In the genomic region with DNA sequence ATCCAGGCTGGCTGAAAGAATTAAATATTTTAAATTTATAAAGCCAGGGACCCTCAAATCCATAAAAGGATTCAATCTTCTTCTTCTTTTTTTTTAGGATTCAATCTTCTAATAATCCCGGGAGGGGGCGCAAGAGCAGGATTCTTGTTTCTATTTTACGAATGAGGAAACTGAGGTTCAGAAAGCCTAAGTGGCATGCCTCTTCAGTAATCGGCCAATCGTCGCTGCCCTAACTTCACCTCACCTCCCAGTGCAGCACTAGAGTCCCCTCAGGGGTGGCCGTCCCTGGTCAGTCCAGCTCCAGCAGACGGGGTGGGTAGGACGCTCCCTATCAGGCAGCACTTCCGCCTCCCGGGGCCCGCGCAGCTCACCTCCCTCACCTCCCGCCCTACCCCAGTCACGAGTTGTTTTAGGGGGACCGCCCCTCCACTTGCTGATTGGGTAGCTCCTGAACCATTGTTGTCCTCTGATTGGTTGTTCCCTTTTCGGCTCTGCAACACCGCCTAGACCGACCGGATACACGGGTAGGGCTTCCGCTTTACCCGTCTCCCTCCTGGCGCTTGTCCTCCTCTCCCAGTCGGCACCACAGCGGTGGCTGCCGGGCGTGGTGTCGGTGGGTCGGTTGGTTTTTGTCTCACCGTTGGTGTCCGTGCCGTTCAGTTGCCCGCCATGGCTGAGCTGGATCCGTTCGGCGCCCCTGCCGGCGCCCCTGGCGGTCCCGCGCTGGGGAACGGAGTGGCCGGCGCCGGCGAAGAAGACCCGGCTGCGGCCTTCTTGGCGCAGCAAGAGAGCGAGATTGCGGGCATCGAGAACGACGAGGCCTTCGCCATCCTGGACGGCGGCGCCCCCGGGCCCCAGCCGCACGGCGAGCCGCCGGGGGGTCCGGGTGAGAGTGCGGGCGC, we compare ENCODE assay signal across 8 cellular contexts.
DNase-seq lines count a peak whose midpoint lies in the region; ATAC-seq lines count a peak whose summit lies in the region.

A gene with protein sequence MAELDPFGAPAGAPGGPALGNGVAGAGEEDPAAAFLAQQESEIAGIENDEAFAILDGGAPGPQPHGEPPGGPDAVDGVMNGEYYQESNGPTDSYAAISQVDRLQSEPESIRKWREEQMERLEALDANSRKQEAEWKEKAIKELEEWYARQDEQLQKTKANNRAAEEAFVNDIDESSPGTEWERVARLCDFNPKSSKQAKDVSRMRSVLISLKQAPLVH (plus strand): TSS at position 534 of the 902 bp plus-strand sequence. CDS start 136 bp downstream, at position 670.

- DNase-seq in CD1c-positive myeloid dendritic cell (ENCODE audit: extremely low spot score) (peak; percentile 98), NCI-H748 (lab: John Stamatoyannopoulos, UW; ENCODE audit: unreplicated experiment) (peak; percentile 99), dedifferentiated amniotic fluid mesenchymal stem cell (ENCODE audit: extremely low spot score) (peak; percentile 98), left kidney (ENCODE audit: low read depth, low spot score) (peak; percentile 100)
- DNase-seq in activated CD4-positive, alpha-beta T cell treated with anti-CD3 and anti-CD28 coated beads, Interleukin-2, amount 50 U/mL, for 1 hour: peak; percentile 88
- DNase-seq in stimulated activated CD4-positive, alpha-beta T cell treated with anti-CD3 and anti-CD28 coated beads, Interleukin-2, amount 100 ng/mL, for 24 hours: peak; percentile 90 to 95

- ATAC-seq in GM19372 (IDR thresholded peaks at IDR 0.05; ENCODE audit: low read depth, unreplicated experiment) (peak; percentile 99), HG03558 (IDR thresholded peaks at IDR 0.05; ENCODE audit: extremely low read depth, unreplicated experiment) (peak; percentile 93)

Comparison
In these comparisons a context has a peak if more than half of its experiments do, and no peak if none do; other contexts are left out.
1. Peak in every context shown above with its lines: DNase-seq and ATAC-seq.